2 cellular contexts compared by ENCODE assay signal in genomic region chr1:231907310-231907709, GRCh38.
DNase-seq lines count a peak whose midpoint lies in the region; ATAC-seq, FAIRE-seq and TF ChIP-seq lines count a peak whose summit lies in the region.
"Not testable (repeated sequence)": the region's sequence is repeated elsewhere in the genome, so short reads cannot be mapped to it uniquely, and the experiment has no call there.

No MANE protein-coding gene starts in this region.

- not testable (repeated sequence) for H4K20me1 ChIP-seq in K562 (replicated peaks; ENCODE audit: control insufficient read depth, insufficient read depth, low read length)

- TF ChIP-seq POLR2A in K562 (conservative IDR thresholded peaks at IDR 0.05) = not testable (repeated sequence)

- TF ChIP-seq RAD21 in K562 (CRISPR knock-in tag; conservative IDR thresholded peaks at IDR 0.05 in 1 of 2, IDR thresholded peaks at IDR 0.05 in 1 of 2) = not testable (repeated sequence)

- H3K27me3 ChIP-seq in K562 (ENCODE audit: control insufficient read depth in 2 of 2, insufficient read depth in 2 of 2, low read length in 2 of 2) = not testable (repeated sequence)

- H3K79me2 ChIP-seq in K562 (ENCODE audit: control insufficient read depth, insufficient read depth, low read length) = not testable (repeated sequence)

- not testable (repeated sequence) for H3K9ac ChIP-seq in K562 (ENCODE audit: insufficient read depth in 1 of 2, low read depth in 2 of 2, low read length in 2 of 2)

- not testable (repeated sequence) for H3K4me1 ChIP-seq in HEK293 (ENCODE audit: control insufficient read depth, insufficient read depth, low read length); K562 (replicated peaks in 1 of 2; ENCODE audit: control insufficient read depth in 2 of 2, insufficient read depth in 2 of 2, low read length in 2 of 2)

- DNase-seq in K562 (ENCODE audit: extremely low read depth in 1 of 4, low spot score in 3 of 4) = not testable (repeated sequence)

- ATAC-seq in K562 = not testable (repeated sequence)

- not testable (repeated sequence) for BruUV-seq in K562 (replicated peaks; lab: Mats Ljungman, UMichigan)

- not testable (repeated sequence) for H3K36me3 ChIP-seq in HEK293 (ENCODE audit: control insufficient read depth in 2 of 2, insufficient read depth in 1 of 2, low read length in 2 of 2); K562 (ENCODE audit: control insufficient read depth, insufficient read depth, low read length)

- POLR2A ChIA-PET in HEK293 (lab: Yijun Ruan, JAX); K562 (lab: Yijun Ruan, JAX): not testable (repeated sequence)

- TF ChIP-seq CTCF in HEK293 (tag by site-specific recombination; IDR thresholded peaks at IDR 0.05); K562 (IDR thresholded peaks at IDR 0.05 in 2 of 3, conservative IDR thresholded peaks at IDR 0.05 in 1 of 3; ENCODE audit: insufficient read depth in 2 of 3, low read depth in 1 of 3, low read length in 3 of 3): not testable (repeated sequence)

- FAIRE-seq in K562 (lab: Jason Lieb, UNC) = not testable (repeated sequence)

- intact Hi-C loops in K562 (cut with micrococcal nuclease) = not testable (repeated sequence)

- not testable (repeated sequence) for H3K27ac ChIP-seq in HEK293 (ENCODE audit: extremely low read depth, low read depth, low read length); K562 (ENCODE audit: extremely low read depth, low read depth, low read length)

- not testable (repeated sequence) for TF ChIP-seq EP300 in K562 (IDR thresholded peaks at IDR 0.05; ENCODE audit: low read length)

- H3K4me2 ChIP-seq in K562 (ENCODE audit: insufficient read depth, low read length) = not testable (repeated sequence)

- H3K9me1 ChIP-seq in K562 (ENCODE audit: control insufficient read depth, insufficient read depth, low read length) = not testable (repeated sequence)

- 0% methylated on average over 1 of the region's 2 CpGs for WGBS in K562 (ENCODE audit: insufficient coverage, low coverage, missing lambda C conversion rate)

- not testable (repeated sequence) for H2AFZ ChIP-seq in K562 (ENCODE audit: low read depth, low read length)

- H3K9me3 ChIP-seq in HEK293 (ENCODE audit: control insufficient read depth, insufficient read depth, low read depth, low read length); K562 (replicated peaks; ENCODE audit: control insufficient read depth, insufficient read depth, low read depth, low read length): not testable (repeated sequence)

- not testable (repeated sequence) for H3K4me3 ChIP-seq in HEK293 (ENCODE audit: low read depth, low read length); K562

- CTCF ChIA-PET in HEK293 (lab: Yijun Ruan, JAX); K562 (lab: Yijun Ruan, JAX; ENCODE audit: low intra/inter-chr PET ratio): not testable (repeated sequence)

- in situ Hi-C loops in K562 (cut with MboI) = not testable (repeated sequence)

TF ChIP-seq in HEK293, 187 proteins besides CTCF, POLR2A, EP300 and RAD21:
- TF ChIP-seq ZNF280D (tag by site-specific recombination; IDR thresholded peaks at IDR 0.05) = peak; percentile 62; the same call in 1 of the 2 replicates
- TF ChIP-seq ZNF146 (tag by site-specific recombination; IDR thresholded peaks at IDR 0.05) = peak; percentile 87

TF ChIP-seq in K562, 482 proteins besides CTCF, POLR2A, EP300 and RAD21:
- peak; percentile 61 for TF ChIP-seq ZNF146 (CRISPR knock-in tag; IDR thresholded peaks at IDR 0.05; ENCODE audit: unreplicated experiment)
TF ChIP-seq in K562: peak in this region for 1; not testable (repeated sequence) for 481.
